ENCODE assay signal across 1 cellular context in genomic region chr18:12443631-12444030, GRCh38.
TF ChIP-seq lines count a peak whose summit lies in the region.

No MANE protein-coding gene starts in this region.

TF ChIP-seq in IMR-90, 13 proteins besides CTCF, POLR2A, EP300 and RAD21 (continued from another document):
- TF ChIP-seq, protein P1, sequence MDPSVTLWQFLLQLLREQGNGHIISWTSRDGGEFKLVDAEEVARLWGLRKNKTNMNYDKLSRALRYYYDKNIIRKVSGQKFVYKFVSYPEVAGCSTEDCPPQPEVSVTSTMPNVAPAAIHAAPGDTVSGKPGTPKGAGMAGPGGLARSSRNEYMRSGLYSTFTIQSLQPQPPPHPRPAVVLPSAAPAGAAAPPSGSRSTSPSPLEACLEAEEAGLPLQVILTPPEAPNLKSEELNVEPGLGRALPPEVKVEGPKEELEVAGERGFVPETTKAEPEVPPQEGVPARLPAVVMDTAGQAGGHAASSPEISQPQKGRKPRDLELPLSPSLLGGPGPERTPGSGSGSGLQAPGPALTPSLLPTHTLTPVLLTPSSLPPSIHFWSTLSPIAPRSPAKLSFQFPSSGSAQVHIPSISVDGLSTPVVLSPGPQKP (IDR thresholded peaks at IDR 0.05; ENCODE audit: borderline replicate concordance, low read depth, low read length) = no peak
- TF ChIP-seq MXI1 (IDR thresholded peaks at IDR 0.05; ENCODE audit: borderline replicate concordance, low read depth, low read length) (no peak), USF2 (IDR thresholded peaks at IDR 0.05; ENCODE audit: low read depth, low read length) (no peak), NFE2L2 (IDR thresholded peaks at IDR 0.05; ENCODE audit: low read depth, low read length) (no peak), RFX5 (IDR thresholded peaks at IDR 0.05; ENCODE audit: low read depth, low read length) (no peak), SMC3 (IDR thresholded peaks at IDR 0.05; ENCODE audit: low read depth, low read length) (no peak), CHD1 (IDR thresholded peaks at IDR 0.05; ENCODE audit: low read depth, low read length) (no peak), CEBPB (IDR thresholded peaks at IDR 0.05; ENCODE audit: low read depth, low read length) (no peak), FOS (IDR thresholded peaks at IDR 0.05; ENCODE audit: low read depth, low read length) (no peak), RCOR1 (IDR thresholded peaks at IDR 0.05; ENCODE audit: insufficient replicate concordance, low read length) (no peak), BHLHE40 (IDR thresholded peaks at IDR 0.05; ENCODE audit: low read depth, low read length) (no peak)
